Comparison of ENCODE assay signal across 8 cellular contexts in genomic region chr1:54716299-54717047, GRCh38. TPM values are rescaled to one million over a fixed set of nuclear protein-coding genes. Genes with fewer than 3 reads are reported as not detected.
A peak's percentile ranks its signal among the peaks of the same experiment; 100 is the strongest.
DNase-seq lines count a peak whose midpoint lies in the region; ATAC-seq and TF ChIP-seq lines count a peak whose summit lies in the region.

No MANE protein-coding gene starts in this region.

- peak overlapping the region; percentile 76 for H3K27ac ChIP-seq in WERI-Rb-1

- H3K9ac ChIP-seq in skeletal muscle satellite cell (ENCODE audit: low read depth, low read length): peak overlapping the region; percentile 94

- no peak for ATAC-seq in HG03571 (IDR thresholded peaks at IDR 0.05; ENCODE audit: unreplicated experiment)

- peak overlapping the region; percentile 84 for H3K4me2 ChIP-seq in skeletal muscle satellite cell (ENCODE audit: low read length)

- peaks cover 10% of the 10 kb centered on the region for H3K4me1 ChIP-seq in skeletal muscle satellite cell (ENCODE audit: control insufficient read depth, insufficient read depth, low read length)

- peak; percentile 31 for DNase-seq in stimulated activated CD4-positive, alpha-beta T cell treated with anti-CD3 and anti-CD28 coated beads, Interleukin-4, amount 100 ng/mL, for 24 hours
- no peak for DNase-seq in stimulated activated CD4-positive, alpha-beta T cell treated with anti-CD3 and anti-CD28 coated beads, Interleukin-4, amount 100 ng/mL, for 1 hour
- DNase-seq in WERI-Rb-1: no peak
- DNase-seq in foreskin fibroblast: peak; percentile 36 to 66
- no peak for DNase-seq in globus pallidus (ENCODE audit: low spot score)
- DNase-seq in NK-92 (lab: John Stamatoyannopoulos, UW; ENCODE audit: unreplicated experiment): no peak

- H3K9me3 ChIP-seq in WERI-Rb-1 (ENCODE audit: severe bottlenecking): no peaks in the 10 kb centered on the region
- H3K9me3 ChIP-seq in skeletal muscle satellite cell (replicated peaks; ENCODE audit: low read length): no peaks in the 10 kb centered on the region

- peaks cover 32% of the 10 kb centered on the region for H3K36me3 ChIP-seq in WERI-Rb-1
- H3K36me3 ChIP-seq in skeletal muscle satellite cell (ENCODE audit: insufficient read depth, low read length): peaks cover 18% of the 10 kb centered on the region

- TF ChIP-seq CTCF in WERI-Rb-1 (IDR thresholded peaks at IDR 0.05; ENCODE audit: low read depth, low read length): no peak
- TF ChIP-seq CTCF in foreskin fibroblast (IDR thresholded peaks at IDR 0.05; ENCODE audit: low read depth, low read length): no peak

- H3K27me3 ChIP-seq in WERI-Rb-1 (ENCODE audit: insufficient read depth, low read depth, severe bottlenecking): no peaks in the 10 kb centered on the region
- no peaks in the 10 kb centered on the region for H3K27me3 ChIP-seq in skeletal muscle satellite cell (ENCODE audit: control insufficient read depth, insufficient read depth, low read length)

- peak overlapping the region; percentile 76 for H3K4me3 ChIP-seq in WERI-Rb-1 (ENCODE audit: low read depth, low read length)
- H3K4me3 ChIP-seq in foreskin fibroblast (ENCODE audit: low read depth in 1 of 2, low read length in 2 of 2): peak overlapping the region; percentile 89 to 98
- H3K4me3 ChIP-seq in skeletal muscle satellite cell (ENCODE audit: low read length): peak overlapping the region; percentile 94

RNA-seq across cellular contexts. Expression of gene TTC4, which starts 0.8 kb away (rescaled TPM):
- total RNA-seq in skeletal muscle satellite cell (2012; rRNA removed): 30.8 and 37.5 TPM in 2 replicates

RNA-seq across cellular contexts. Expression of gene PARS2, which starts 47.9 kb away (rescaled TPM):
- total RNA-seq in skeletal muscle satellite cell (2012; rRNA removed): 4.8 and 6.3 TPM in 2 replicates

Comparison
In these comparisons a context has a peak if more than half of its experiments do, and no peak if none do; other contexts are left out.
1. DNase-seq: peak in stimulated activated CD4-positive, alpha-beta T cell treated with anti-CD3 and anti-CD28 coated beads, Interleukin-4, amount 100 ng/mL, for 24 hours (single experiment) and foreskin fibroblast (2 of 2); none in stimulated activated CD4-positive, alpha-beta T cell treated with anti-CD3 and anti-CD28 coated beads, Interleukin-4, amount 100 ng/mL, for 1 hour (single experiment), WERI-Rb-1 (single experiment), globus pallidus (single experiment) and NK-92 (single experiment).
2. Peak in every context shown above with its lines, with median percentiles within 50 percentile points of each other: H3K4me3 ChIP-seq.